11 cellular contexts compared by ENCODE assay signal in the genomic region with DNA sequence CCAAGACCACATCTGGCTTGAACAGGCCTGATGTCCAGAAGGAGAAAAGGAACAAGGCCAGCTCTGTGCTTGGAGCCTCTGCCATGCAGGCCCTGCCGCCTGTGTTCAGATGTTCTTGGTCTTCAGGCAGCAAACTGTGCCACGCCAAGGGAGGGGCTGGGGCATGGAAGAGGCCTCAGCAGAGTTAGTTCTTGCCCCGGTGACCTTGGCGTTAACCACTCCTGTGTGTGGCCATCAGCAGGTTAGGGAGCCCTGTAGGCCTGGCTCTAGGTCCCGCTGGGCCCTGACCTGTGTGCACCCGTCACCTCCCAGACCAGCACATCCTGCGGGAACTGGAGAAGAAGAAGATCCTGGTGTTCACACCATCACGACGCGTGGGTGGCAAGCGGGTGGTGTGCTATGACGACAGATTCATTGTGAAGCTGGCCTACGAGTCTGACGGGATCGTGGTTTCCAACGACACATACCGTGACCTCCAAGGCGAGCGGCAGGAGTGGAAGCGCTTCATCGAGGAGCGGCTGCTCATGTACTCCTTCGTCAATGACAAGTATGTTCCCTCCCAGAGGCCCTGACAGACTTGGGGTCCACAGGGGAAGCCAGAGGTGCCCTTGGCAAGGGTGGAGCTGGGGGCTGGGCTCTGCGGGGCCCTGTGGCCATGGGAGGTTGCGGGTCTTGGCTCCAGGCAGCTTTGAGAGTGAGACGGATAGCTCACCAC. TPM values are rescaled to one million over a fixed set of nuclear protein-coding genes. Genes with fewer than 3 reads are reported as not detected.
DNase-seq lines count a peak whose midpoint lies in the region; ATAC-seq, FAIRE-seq and TF ChIP-seq lines count a peak whose summit lies in the region.
"Had no signal": no experiment of that assay in that cellular context is flagged by ENCODE, and none has a peak within 500 bp of the region (broad histone marks: within the 10 kb centered on the region; RNA-seq: fewer than 3 reads in every experiment).

No MANE protein-coding gene starts in this region.

- no peak for FAIRE-seq in GM19239 (lab: Jason Lieb, UNC)

- peak overlapping the region; percentile 87 for H3K27ac Mint-ChIP-seq in activated CD4-positive, alpha-beta T cell treated with anti-CD3 and anti-CD28 coated beads, Interleukin-2, amount 10 ng/mL, durations not matched to agents 24 days and 14 days

- ATAC-seq in esophagus mucosa (no peak), HG03025 (IDR thresholded peaks at IDR 0.05; ENCODE audit: low FRiP score, unreplicated experiment) (no peak)

- H3K36me3 Mint-ChIP-seq in activated CD4-positive, alpha-beta T cell treated with anti-CD3 and anti-CD28 coated beads, Interleukin-2, amount 10 ng/mL, durations not matched to agents 24 days and 14 days (ENCODE audit: low read depth), result peaks cover 77% of the 10 kb centered on the region

- peaks cover 59% of the 10 kb centered on the region for H3K36me3 ChIP-seq in effector memory CD4-positive, alpha-beta T cell (ENCODE audit: control insufficient read depth, insufficient read depth, low read length)

- no peaks in the 10 kb centered on the region for H3K9me3 ChIP-seq in effector memory CD4-positive, alpha-beta T cell (ENCODE audit: control insufficient read depth, low read length)

- peak overlapping the region; percentile 99 for H3K27ac ChIP-seq in effector memory CD4-positive, alpha-beta T cell (ENCODE audit: insufficient read depth, low read length, poor library complexity, severe bottlenecking)
- H3K27ac ChIP-seq: KMS-11 had no signal

- H3K9me3 Mint-ChIP-seq in activated CD4-positive, alpha-beta T cell treated with anti-CD3 and anti-CD28 coated beads, Interleukin-2, amount 10 ng/mL, durations not matched to agents 24 days and 14 days, result no peaks in the 10 kb centered on the region

- peak overlapping the region; percentile 28 for H3K4me3 Mint-ChIP-seq in activated CD4-positive, alpha-beta T cell treated with anti-CD3 and anti-CD28 coated beads, Interleukin-2, amount 10 ng/mL, durations not matched to agents 24 days and 14 days

- peaks cover 32% of the 10 kb centered on the region for H3K4me1 Mint-ChIP-seq in activated CD4-positive, alpha-beta T cell treated with anti-CD3 and anti-CD28 coated beads, Interleukin-2, amount 10 ng/mL, durations not matched to agents 24 days and 14 days

- no peaks in the 10 kb centered on the region for H3K27me3 Mint-ChIP-seq in activated CD4-positive, alpha-beta T cell treated with anti-CD3 and anti-CD28 coated beads, Interleukin-2, amount 10 ng/mL, durations not matched to agents 24 days and 14 days

- no peak overlapping the region for H3K4me3 ChIP-seq in effector memory CD4-positive, alpha-beta T cell (ENCODE audit: insufficient read depth, low read depth, low read length, poor library complexity, severe bottlenecking)

- H3K27me3 ChIP-seq in effector memory CD4-positive, alpha-beta T cell (replicated peaks; ENCODE audit: control insufficient read depth, insufficient read depth, low read length, poor library complexity, severe bottlenecking), result no peaks in the 10 kb centered on the region

- DNase-seq in activated CD4-positive, alpha-beta T cell treated with anti-CD3 and anti-CD28 coated beads, Interleukin-2, amount 10 ng/mL, durations not matched to agents 24 days and 14 days, result peak; percentile 62
- DNase-seq in effector memory CD4-positive, alpha-beta T cell, result no peak
- peak; percentile 43 to 58 for DNase-seq in stimulated activated CD4-positive, alpha-beta T cell treated with anti-CD3 and anti-CD28 coated beads, Interleukin-2, amount 100 ng/mL, for 24 hours
- DNase-seq in GM19239 (ENCODE audit: insufficient read length, low spot score) (no peak), cerebellar nuclear complex (lab: John Stamatoyannopoulos, UW) (no peak)
- DNase-seq: cortex of kidney, DND-41 had no signal

- intact Hi-C loops in activated CD4-positive, alpha-beta T cell treated with anti-CD3 and anti-CD28 coated beads, Interleukin-2, amount 10 ng/mL, durations not matched to agents 24 days and 14 days (cut with micrococcal nuclease), result no loop called here

- TF ChIP-seq POLR2A in GM15510 (IDR thresholded peaks at IDR 0.05; ENCODE audit: borderline replicate concordance, extremely low read depth, insufficient read length), result peak; percentile 15

- H3K4me1 ChIP-seq in effector memory CD4-positive, alpha-beta T cell (ENCODE audit: control insufficient read depth, insufficient read depth, low read length, poor library complexity, severe bottlenecking), result peaks cover 34% of the 10 kb centered on the region

RNA-seq across cellular contexts. Expression of a gene that starts 7.1 kb away (rescaled TPM):
- 39.3 and 40.4 TPM in 2 replicates for total RNA-seq in activated CD4-positive, alpha-beta T cell treated with anti-CD3 and anti-CD28 coated beads, Interleukin-2, amount 10 ng/mL, durations not matched to agents 24 days and 14 days
- 43.6 TPM for total RNA-seq in esophagus mucosa

RNA-seq across cellular contexts. Expression of a gene that starts 33.1 kb away (rescaled TPM):
- 94.4 and 95.6 TPM in 2 replicates for total RNA-seq in activated CD4-positive, alpha-beta T cell treated with anti-CD3 and anti-CD28 coated beads, Interleukin-2, amount 10 ng/mL, durations not matched to agents 24 days and 14 days
- 32.7 TPM for total RNA-seq in esophagus mucosa

Comparison
In these comparisons a context has a peak if more than half of its experiments do, and no peak if none do; other contexts are left out.
1. DNase-seq: peak in activated CD4-positive, alpha-beta T cell treated with anti-CD3 and anti-CD28 coated beads, Interleukin-2, amount 10 ng/mL, durations not matched to agents 24 days and 14 days (single experiment) and stimulated activated CD4-positive, alpha-beta T cell treated with anti-CD3 and anti-CD28 coated beads, Interleukin-2, amount 100 ng/mL, for 24 hours (2 of 2); none in effector memory CD4-positive, alpha-beta T cell (0 of 3), GM19239 (single experiment) and cerebellar nuclear complex (0 of 2).